In the genomic region with DNA sequence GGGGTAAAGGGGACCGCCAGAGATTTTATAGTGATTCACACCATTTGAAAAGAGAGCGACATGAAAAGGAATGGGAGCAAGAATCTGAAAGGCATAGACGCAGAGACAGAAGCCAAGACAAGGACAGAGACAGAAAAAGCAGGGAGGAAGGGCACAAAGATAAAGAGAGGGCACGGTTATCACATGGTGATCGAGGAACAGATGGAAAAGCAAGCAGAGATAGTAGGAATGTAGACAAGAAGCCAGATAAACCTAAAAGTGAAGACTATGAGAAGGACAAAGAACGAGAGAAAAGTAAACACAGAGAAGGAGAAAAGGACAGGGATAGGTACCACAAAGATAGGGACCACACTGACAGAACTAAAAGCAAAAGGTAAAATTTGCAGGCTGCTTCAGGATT, we compare ENCODE assay signal across 22 cellular contexts.
"Had no signal": no experiment of that assay in that cellular context is flagged by ENCODE, and none has a peak within 500 bp of the region (broad histone marks: within the 10 kb centered on the region; RNA-seq: fewer than 3 reads in every experiment).

No MANE protein-coding gene starts in this region.

- H3K4me1 ChIP-seq: esophagus muscularis mucosa, gastrocnemius medialis, thyroid gland, upper lobe of right lung had no signal

- H3K27ac Mint-ChIP-seq: activated naive CD4-positive, alpha-beta T cell treated with anti-CD3 and anti-CD28 coated beads for 36 hours; memory B cell; WTC11 had no signal

- H3K4me1 Mint-ChIP-seq: brain, neural crest cell, WTC11 had no signal

- H3K27me3 ChIP-seq: esophagus muscularis mucosa, gastrocnemius medialis, thyroid gland, upper lobe of right lung had no signal

- H3K4me3 ChIP-seq: esophagus muscularis mucosa, gastrocnemius medialis, thyroid gland, upper lobe of right lung had no signal

- DNase-seq: activated CD8-positive, alpha-beta memory T cell treated with anti-CD3 and anti-CD28 coated beads for 24 hours; activated CD8-positive, alpha-beta memory T cell treated with anti-CD3 and anti-CD28 coated beads, Interleukin-2, amount 50 U/mL, for 4 hours; activated naive CD4-positive, alpha-beta T cell treated with anti-CD3 and anti-CD28 coated beads for 36 hours; activated T-cell treated with anti-CD3 and anti-CD28 coated beads, Interleukin-2, amount 50 U/mL, for 48 hours; aorta; central memory CD4-positive, alpha-beta T cell; dermis blood vessel endothelial cell; effector memory CD4-positive, alpha-beta T cell; gastrocnemius medialis; hippocampal formation; posterior cingulate gyrus; retina; stimulated activated CD4-positive, alpha-beta T cell treated with anti-CD3 and anti-CD28 coated beads, Interleukin-4, amount 100 ng/mL, for 1 hour; stimulated activated naive CD8-positive, alpha-beta T cell treated with anti-CD3 and anti-CD28 coated beads, Interleukin-15, Interleukin-2, amounts not matched to agents 100 U/mL and 50 U/mL, for 24 hours; T-helper 9 cell; thyroid gland; upper lobe of right lung had no signal

- H3K9me3 Mint-ChIP-seq: activated naive CD4-positive, alpha-beta T cell treated with anti-CD3 and anti-CD28 coated beads for 36 hours; brain; memory B cell; neural crest cell; WTC11 had no signal

- H3K27ac ChIP-seq: esophagus muscularis mucosa, gastrocnemius medialis, thyroid gland, upper lobe of right lung had no signal

- ATAC-seq: gastrocnemius medialis; stimulated activated naive CD8-positive, alpha-beta T cell treated with anti-CD3 and anti-CD28 coated beads, Interleukin-15, Interleukin-2, amounts not matched to agents 100 U/mL and 50 U/mL, for 24 hours; upper lobe of right lung; WTC11 had no signal

- H3K27me3 Mint-ChIP-seq: brain, memory B cell had no signal

- H3K4me3 Mint-ChIP-seq: activated naive CD4-positive, alpha-beta T cell treated with anti-CD3 and anti-CD28 coated beads for 36 hours; brain; memory B cell; neural crest cell; WTC11 had no signal

- H3K9me3 ChIP-seq: esophagus muscularis mucosa, gastrocnemius medialis, thyroid gland, upper lobe of right lung had no signal
